In genomic region chr1:1305300-1306069, GRCh38 we compare ENCODE assay signal across 1 cellular context.
A peak's percentile ranks its signal among the peaks of the same experiment; 100 is the strongest.
TF ChIP-seq lines count a peak whose summit lies in the region.

No MANE protein-coding gene starts in this region.

TF ChIP-seq in HepG2, 621 proteins besides CTCF, POLR2A, EP300 and RAD21 (continued from another document and continues in another):
- no peak for TF ChIP-seq ZNF431 (CRISPR knock-in tag; IDR thresholded peaks at IDR 0.05; ENCODE audit: borderline replicate concordance, low read depth)
- TF ChIP-seq CC2D1A (CRISPR knock-in tag; IDR thresholded peaks at IDR 0.05) = no peak
- 0 out of 2 replicates have a peak, but pooled peaks have one; percentile 4 for TF ChIP-seq ZNF879 (CRISPR knock-in tag; IDR thresholded peaks at IDR 0.05)
- peak; percentile 46; the same call in 1 of the 2 replicates for TF ChIP-seq ZNF572 (CRISPR knock-in tag; IDR thresholded peaks at IDR 0.05)
- TF ChIP-seq BCLAF1 (IDR thresholded peaks at IDR 0.05) = no peak
- no peak for TF ChIP-seq ZNF136 (CRISPR knock-in tag; IDR thresholded peaks at IDR 0.05; ENCODE audit: low read depth)
- TF ChIP-seq ZBTB2 (CRISPR knock-in tag; IDR thresholded peaks at IDR 0.05; ENCODE audit: low read depth) = no peak
- TF ChIP-seq ARID3A (IDR thresholded peaks at IDR 0.05; ENCODE audit: low read depth, low read length) = no peak
- no peak for TF ChIP-seq MIXL1 (CRISPR knock-in tag; IDR thresholded peaks at IDR 0.05)
- no peak for TF ChIP-seq ATF1 (CRISPR knock-in tag; IDR thresholded peaks at IDR 0.05)
- TF ChIP-seq ZNF776 (CRISPR knock-in tag; IDR thresholded peaks at IDR 0.05) = no peak
- no peak for TF ChIP-seq ZNF710 (CRISPR knock-in tag; IDR thresholded peaks at IDR 0.05; ENCODE audit: borderline replicate concordance)
- TF ChIP-seq MEIS2 (CRISPR knock-in tag; IDR thresholded peaks at IDR 0.05) = no peak; the same call in 1 of the 2 replicates
- TF ChIP-seq CENPT (CRISPR knock-in tag; IDR thresholded peaks at IDR 0.05; ENCODE audit: low read depth) = no peak
- TF ChIP-seq ZNF790 (CRISPR knock-in tag; IDR thresholded peaks at IDR 0.05; ENCODE audit: borderline replicate concordance) = no peak
- TF ChIP-seq ZBTB49 (CRISPR knock-in tag; IDR thresholded peaks at IDR 0.05; ENCODE audit: borderline replicate concordance) = no peak
- peak; percentile 67; the same call in 1 of the 2 replicates for TF ChIP-seq FOSL1 (CRISPR knock-in tag; IDR thresholded peaks at IDR 0.05; ENCODE audit: borderline replicate concordance)
- no peak for TF ChIP-seq AFF4 (CRISPR knock-in tag; IDR thresholded peaks at IDR 0.05)
- TF ChIP-seq ZNF256 (CRISPR knock-in tag; conservative IDR thresholded peaks at IDR 0.05) = no peak
- TF ChIP-seq ZNF850 (CRISPR knock-in tag; conservative IDR thresholded peaks at IDR 0.05) = no peak
- no peak for TF ChIP-seq ZNF660 (CRISPR knock-in tag; IDR thresholded peaks at IDR 0.05; ENCODE audit: borderline replicate concordance, low read depth)
- no peak for TF ChIP-seq SP140L (CRISPR knock-in tag; IDR thresholded peaks at IDR 0.05; ENCODE audit: borderline replicate concordance)
- no peak for TF ChIP-seq MXI1 (IDR thresholded peaks at IDR 0.05; ENCODE audit: borderline replicate concordance, low read depth, low read length)
- TF ChIP-seq CENPX (CRISPR knock-in tag; IDR thresholded peaks at IDR 0.05) = no peak
- TF ChIP-seq ELF3 (CRISPR knock-in tag; IDR thresholded peaks at IDR 0.05) = no peak
- TF ChIP-seq ZBTB4 (CRISPR knock-in tag; IDR thresholded peaks at IDR 0.05; ENCODE audit: borderline replicate concordance) = no peak
- no peak for TF ChIP-seq RBM39 (IDR thresholded peaks at IDR 0.05; ENCODE audit: low read depth, low read length, poor library complexity, severe bottlenecking)
- no peak for TF ChIP-seq AKNA (CRISPR knock-in tag; IDR thresholded peaks at IDR 0.05; ENCODE audit: borderline replicate concordance)
- 0 out of 2 replicates have a peak, but pooled peaks have one; percentile 62 for TF ChIP-seq ZNF296 (CRISPR knock-in tag; conservative IDR thresholded peaks at IDR 0.05)
- no peak for TF ChIP-seq ARNT2 (CRISPR knock-in tag; IDR thresholded peaks at IDR 0.05; ENCODE audit: low read depth)
- no peak for TF ChIP-seq CHD4 (IDR thresholded peaks at IDR 0.05; ENCODE audit: borderline replicate concordance, low read length)
- 0 out of 2 replicates have a peak, but pooled peaks have one; percentile 26 for TF ChIP-seq NRL (CRISPR knock-in tag; IDR thresholded peaks at IDR 0.05; ENCODE audit: borderline replicate concordance)
- peak; percentile 14 for TF ChIP-seq AKAP8 (CRISPR knock-in tag; IDR thresholded peaks at IDR 0.05)
